23 cellular contexts compared by ENCODE assay signal in the genomic region with DNA sequence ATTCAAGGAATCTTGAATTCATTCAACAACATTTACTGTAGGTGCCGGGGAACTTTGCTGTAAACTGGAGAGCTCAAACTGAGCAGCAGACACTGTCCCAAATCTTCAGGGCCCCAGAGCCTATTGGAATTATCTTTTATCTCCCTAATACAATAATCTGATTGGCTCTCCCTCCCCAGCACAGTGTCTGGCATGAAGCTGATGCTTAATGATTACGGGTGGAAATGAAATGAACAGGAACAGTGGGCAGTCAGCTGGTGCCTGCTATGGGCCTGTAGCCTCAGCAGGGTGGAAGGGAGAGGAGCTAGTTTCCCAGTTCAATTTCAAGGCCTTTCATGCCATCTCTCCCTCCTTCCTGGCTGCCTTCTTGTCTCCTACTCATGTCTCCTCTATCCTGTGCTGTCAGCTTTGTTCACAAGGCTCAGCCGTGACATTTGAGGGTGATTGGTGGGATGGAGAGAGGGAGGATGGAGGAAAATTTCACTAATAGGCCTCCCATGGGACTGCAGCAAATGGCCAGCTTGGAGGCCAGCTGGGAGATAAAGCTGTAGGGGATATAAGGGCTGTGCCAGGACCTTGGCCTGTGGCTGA. TPM values are rescaled to one million over a fixed set of nuclear protein-coding genes. Genes with fewer than 3 reads are reported as not detected.
DNase-seq lines count a peak whose midpoint lies in the region; ATAC-seq and TF ChIP-seq lines count a peak whose summit lies in the region.
"Had no signal": no experiment of that assay in that cellular context is flagged by ENCODE, and none has a peak within 500 bp of the region (broad histone marks: within the 10 kb centered on the region; RNA-seq: fewer than 3 reads in every experiment).

No MANE protein-coding gene starts in this region.

- TF ChIP-seq CTCF in brain (conservative IDR thresholded peaks at IDR 0.05) (no peak), prostate gland (IDR thresholded peaks at IDR 0.05) (no peak)

- H3K4me3 ChIP-seq in prostate gland: no peak overlapping the region
- H3K4me3 ChIP-seq: psoas muscle, upper lobe of right lung had no signal

- no peak for TF ChIP-seq POLR2A in prostate gland (IDR thresholded peaks at IDR 0.05)

- H3K9me3 ChIP-seq in prostate gland: no peaks in the 10 kb centered on the region
- H3K9me3 ChIP-seq: psoas muscle, upper lobe of right lung had no signal

- no peaks in the 10 kb centered on the region for H3K27me3 ChIP-seq in prostate gland (replicated peaks; ENCODE audit: insufficient read depth)
- H3K27me3 ChIP-seq: upper lobe of right lung had no signal

- 82% methylated on average over 3 of the region's 3 CpGs for WGBS in prostate gland

- H3K27ac Mint-ChIP-seq in brain: peak overlapping the region in 4 of 5 experiments; percentile 24 to 59 (median 45)
- H3K27ac Mint-ChIP-seq: activated CD4-positive, alpha-beta memory T cell treated with anti-CD3 and anti-CD28 coated beads, Interleukin-2, amount 10 ng/mL, durations not matched to agents 7 days and 5 days; activated naive CD4-positive, alpha-beta T cell treated with anti-CD3 and anti-CD28 coated beads, Interleukin-2, amount 50 U/mL, for 24 hours; activated T-helper 2 cell treated with anti-CD3 and anti-CD28 coated beads, Interferon-gamma antibody, Interleukin-2, Interleukin-4, amounts not matched to agents 10 μg/mL and 5 μg/mL and 100 μg/mL, durations not matched to agents 14 hours and 24 hours and 36 hours had no signal

- H3K36me3 ChIP-seq in prostate gland: no peaks in the 10 kb centered on the region
- H3K36me3 ChIP-seq: upper lobe of right lung had no signal

- peak overlapping the region; percentile 27 for H3K27ac ChIP-seq in temporal lobe (ENCODE audit: low read depth, low read length)
- no peak overlapping the region for H3K27ac ChIP-seq in prostate gland
- H3K27ac ChIP-seq: psoas muscle, upper lobe of right lung had no signal

- peak; percentile 80 for DNase-seq in NCI-H82 (lab: John Stamatoyannopoulos, UW)
- DNase-seq in kidney tubule cell (ENCODE audit: low spot score): peak; percentile 64
- no peak for DNase-seq in HPDE6-E6E7 (ENCODE audit: extremely low spot score)
- no peak for DNase-seq in prostate gland (ENCODE audit: low spot score)
- DNase-seq: activated CD4-positive, alpha-beta memory T cell treated with anti-CD3 and anti-CD28 coated beads, Interleukin-2, amount 10 ng/mL, durations not matched to agents 7 days and 5 days; amniotic stem cell; midbrain; MV-4-11; naive B cell; NCI-H146; NCI-H2107; NCI-H446 treated with DMSO at 0.1 percent for 48 hours; OCI-M1; stimulated activated CD4-positive, alpha-beta T cell treated with anti-CD3 and anti-CD28 coated beads, Interleukin-4, amount 100 ng/mL, for 24 hours; T-helper 2 cell; upper lobe of right lung had no signal

- intact Hi-C loops in prostate gland (cut with DNase I): no loop called here

- ATAC-seq in HG03135 (IDR thresholded peaks at IDR 0.05; ENCODE audit: unreplicated experiment): no peak
- ATAC-seq: psoas muscle, upper lobe of right lung had no signal

- peaks cover 2% of the 10 kb centered on the region for H3K4me1 ChIP-seq in prostate gland (replicated peaks)
- H3K4me1 ChIP-seq: psoas muscle had no signal

- no peaks in the 10 kb centered on the region for H3K36me3 Mint-ChIP-seq in brain
- H3K36me3 Mint-ChIP-seq: activated naive CD4-positive, alpha-beta T cell treated with anti-CD3 and anti-CD28 coated beads, Interleukin-2, amount 50 U/mL, for 24 hours; CD14-positive monocyte; naive B cell had no signal

- peaks cover 44% of the 10 kb centered on the region for H3K4me1 Mint-ChIP-seq in brain

- H3K4me3 Mint-ChIP-seq in brain: peak overlapping the region in 1 of 5 experiments; percentile 67
- H3K4me3 Mint-ChIP-seq: activated CD4-positive, alpha-beta memory T cell treated with anti-CD3 and anti-CD28 coated beads, Interleukin-2, amount 10 ng/mL, durations not matched to agents 7 days and 5 days; activated naive CD4-positive, alpha-beta T cell treated with anti-CD3 and anti-CD28 coated beads, Interleukin-2, amount 50 U/mL, for 24 hours had no signal

- H3K27me3 Mint-ChIP-seq in brain: peaks cover 9% of the 10 kb centered on the region
- H3K27me3 Mint-ChIP-seq: activated naive CD4-positive, alpha-beta T cell treated with anti-CD3 and anti-CD28 coated beads, Interleukin-2, amount 50 U/mL, for 24 hours; naive B cell had no signal

- peaks cover 0 to 2% (median 0%) of the 10 kb centered on the region in 5 experiments for H3K9me3 Mint-ChIP-seq in brain
- H3K9me3 Mint-ChIP-seq: activated CD4-positive, alpha-beta memory T cell treated with anti-CD3 and anti-CD28 coated beads, Interleukin-2, amount 10 ng/mL, durations not matched to agents 7 days and 5 days; activated naive CD4-positive, alpha-beta T cell treated with anti-CD3 and anti-CD28 coated beads, Interleukin-2, amount 50 U/mL, for 24 hours; activated T-helper 2 cell treated with anti-CD3 and anti-CD28 coated beads, Interferon-gamma antibody, Interleukin-2, Interleukin-4, amounts not matched to agents 10 μg/mL and 5 μg/mL and 100 μg/mL, durations not matched to agents 14 hours and 24 hours and 36 hours; CD14-positive monocyte; naive B cell had no signal

RNA-seq across cellular contexts. Expression of a gene that starts 4.3 kb away (rescaled TPM):
- polyA plus RNA-seq in brain (ENCODE audit: insufficient read depth, low read depth, low replicate concordance): 10.3 TPM
- total RNA-seq in temporal lobe (6.9 TPM), prostate gland (10 to 100 TPM; 19.1 to 28.5 TPM)

RNA-seq across cellular contexts. Expression of a gene that starts 10.1 kb away (rescaled TPM):
- 77.4 TPM for polyA plus RNA-seq in brain (ENCODE audit: insufficient read depth, low read depth, low replicate concordance)
- total RNA-seq in temporal lobe (7.4 TPM), prostate gland (10 to 100 TPM; 39.0 to 52.5 TPM)

RNA-seq across cellular contexts. Expression of a gene that starts 37.7 kb away (rescaled TPM):
- 0.80 TPM for polyA plus RNA-seq in brain (ENCODE audit: insufficient read depth, low read depth, low replicate concordance)
- total RNA-seq in temporal lobe: not detected
- 1 to 10 TPM in 1 of 2 donors, not detected in 1; 1.0 TPM for total RNA-seq in prostate gland
- total RNA-seq: activated CD4-positive, alpha-beta memory T cell treated with anti-CD3 and anti-CD28 coated beads, Interleukin-2, amount 10 ng/mL, durations not matched to agents 7 days and 5 days; activated T-helper 2 cell treated with anti-CD3 and anti-CD28 coated beads, Interferon-gamma antibody, Interleukin-2, Interleukin-4, amounts not matched to agents 10 μg/mL and 5 μg/mL and 100 μg/mL, durations not matched to agents 14 hours and 24 hours and 36 hours had no signal

RNA-seq across cellular contexts. Expression of a gene that starts 56.8 kb away (rescaled TPM):
- polyA plus RNA-seq in brain (ENCODE audit: insufficient read depth, low read depth, low replicate concordance): 8.2 TPM
- 10.8 TPM for total RNA-seq in temporal lobe
- 10 to 100 TPM; 39.5 to 67.7 TPM for total RNA-seq in prostate gland

RNA-seq across cellular contexts. Expression of a gene that starts 57.1 kb away (rescaled TPM):
- 6.2 TPM for polyA plus RNA-seq in brain (ENCODE audit: insufficient read depth, low read depth, low replicate concordance)
- total RNA-seq in temporal lobe (19.7 TPM), prostate gland (10 to 100 TPM; 15.0 to 26.5 TPM)

Comparison
In these comparisons a context has a peak if more than half of its experiments do, and no peak if none do; other contexts are left out.
1. DNase-seq: peak in NCI-H82 (single experiment) and kidney tubule cell (single experiment); none in HPDE6-E6E7 (single experiment) and prostate gland (single experiment).